Comparison of ENCODE assay signal across 9 cellular contexts in genomic region chr1:1205769-1206375, GRCh38. TPM values are rescaled to one million over a fixed set of nuclear protein-coding genes. Genes with fewer than 3 reads are reported as not detected.
DNase-seq lines count a peak whose midpoint lies in the region; ATAC-seq and TF ChIP-seq lines count a peak whose summit lies in the region.
"Had no signal": no experiment of that assay in that cellular context is flagged by ENCODE, and none has a peak within 500 bp of the region (broad histone marks: within the 10 kb centered on the region; RNA-seq: fewer than 3 reads in every experiment).

No MANE protein-coding gene starts in this region.

- H3K9me3 ChIP-seq in iPS-20b (ENCODE audit: insufficient read depth, low read depth, low read length) = no peaks in the 10 kb centered on the region
- no peaks in the 10 kb centered on the region for H3K9me3 ChIP-seq in upper lobe of left lung
- H3K9me3 ChIP-seq: adrenal gland had no signal

- no peak overlapping the region for H3K27ac ChIP-seq in iPS-20b (ENCODE audit: low read length)
- peak overlapping the region in 2 of 4 donors; percentile 16 to 39 for H3K27ac ChIP-seq in upper lobe of left lung
- H3K27ac ChIP-seq in foreskin keratinocyte = no peak overlapping the region
- H3K27ac ChIP-seq: adrenal gland had no signal

- H3K4me1 ChIP-seq in iPS-20b (ENCODE audit: insufficient read depth, low read length) (no peaks in the 10 kb centered on the region), upper lobe of left lung (peaks cover 20 to 40% (median 31%) of the 10 kb centered on the region in 4 donors), foreskin keratinocyte (no peaks in the 10 kb centered on the region)

- H3K9ac ChIP-seq in iPS-20b (ENCODE audit: low read depth, low read length) = no peak overlapping the region

- TF ChIP-seq EP300 in upper lobe of left lung (IDR thresholded peaks at IDR 0.05) = no peak

- H3K4me3 Mint-ChIP-seq in activated T-cell treated with anti-CD3 and anti-CD28 coated beads, Interleukin-2, amount 50 U/mL, for 24 hours = peak overlapping the region; percentile 80

- TF ChIP-seq POLR2A in upper lobe of left lung (IDR thresholded peaks at IDR 0.05) = no peak

- H3K27ac Mint-ChIP-seq in activated T-cell treated with anti-CD3 and anti-CD28 coated beads, Interleukin-2, amount 50 U/mL, for 24 hours = peak overlapping the region; percentile 79

- peak; percentile 22 for DNase-seq in activated naive CD4-positive, alpha-beta T cell treated with Interleukin-2 at 50 U/mL for 16 hours
- no peak for DNase-seq in activated naive CD4-positive, alpha-beta T cell treated with anti-CD3 and anti-CD28 coated beads, Interleukin-2, amount 50 U/mL, for 16 hours
- DNase-seq in activated T-cell treated with anti-CD3 and anti-CD28 coated beads, Interleukin-2, amount 50 U/mL, for 24 hours = peak; percentile 64
- DNase-seq in upper lobe of left lung = peak in 1 of 2 donors; percentile 75
- no peak for DNase-seq in foreskin keratinocyte
- no peak for DNase-seq in left lobe of liver (ENCODE audit: low spot score)
- no peak for DNase-seq in EL
- DNase-seq: adrenal gland had no signal

- H3K4me1 Mint-ChIP-seq in activated T-cell treated with anti-CD3 and anti-CD28 coated beads, Interleukin-2, amount 50 U/mL, for 24 hours (ENCODE audit: low read depth) = peaks cover 38% of the 10 kb centered on the region

- peak overlapping the region; percentile 53; the same call in 1 of the 2 replicates for H3K4me3 ChIP-seq in iPS-20b (ENCODE audit: low read length)
- peak overlapping the region in 3 of 4 donors; percentile 23 to 36 (median 35) for H3K4me3 ChIP-seq in upper lobe of left lung
- H3K4me3 ChIP-seq: adrenal gland had no signal

- 26 to 33% methylated on average over 8 to 24 of the region's 31 CpGs for WGBS in upper lobe of left lung, 2 donors

- no peaks in the 10 kb centered on the region for H3K27me3 Mint-ChIP-seq in activated T-cell treated with anti-CD3 and anti-CD28 coated beads, Interleukin-2, amount 50 U/mL, for 24 hours

- H3K9me3 Mint-ChIP-seq in activated T-cell treated with anti-CD3 and anti-CD28 coated beads, Interleukin-2, amount 50 U/mL, for 24 hours = no peaks in the 10 kb centered on the region

- H3K36me3 ChIP-seq in iPS-20b (ENCODE audit: insufficient read depth, low read depth, low read length) (no peaks in the 10 kb centered on the region), upper lobe of left lung (no peaks in the 10 kb centered on the region)
- H3K36me3 ChIP-seq: adrenal gland had no signal

- ATAC-seq in upper lobe of left lung (ENCODE audit: low FRiP score in 2 of 2) = no peak
- no peak for ATAC-seq in foreskin keratinocyte
- ATAC-seq in left lobe of liver = no peak

- H3K36me3 Mint-ChIP-seq in activated T-cell treated with anti-CD3 and anti-CD28 coated beads, Interleukin-2, amount 50 U/mL, for 24 hours (ENCODE audit: low read depth) = peaks cover 26% of the 10 kb centered on the region

- H3K27me3 ChIP-seq in iPS-20b (ENCODE audit: insufficient read depth, low read length) (peaks cover 30% of the 10 kb centered on the region), upper lobe of left lung (peaks cover 0 to 27% (median 14%) of the 10 kb centered on the region in 4 donors), foreskin keratinocyte (peaks cover 41% of the 10 kb centered on the region)

- TF ChIP-seq CTCF in upper lobe of left lung (IDR thresholded peaks at IDR 0.05) = no peak
- TF ChIP-seq CTCF in foreskin keratinocyte (conservative IDR thresholded peaks at IDR 0.05) = no peak

RNA-seq across cellular contexts. Expression of gene TNFRSF18, which starts 0.5 kb away (rescaled TPM):
- total RNA-seq in upper lobe of left lung (1 to 10 TPM in 4 of 6 donors, under 1 TPM in 1, not detected in 1; 0.89 to 3.4 (median 2.1) TPM), foreskin keratinocyte (0.65 and 0.85 TPM in 2 replicates), left lobe of liver (not detected)
- polyA plus RNA-seq in foreskin keratinocyte = 0.82 and 1.3 TPM in 2 replicates

RNA-seq across cellular contexts. Expression of gene TNFRSF4, which starts 8.1 kb away (rescaled TPM):
- total RNA-seq in upper lobe of left lung = 10 to 100 TPM in 2 of 6 donors, 1 to 10 TPM in 3, under 1 TPM in 1; 0.46 to 15.4 (median 2.4) TPM
- total RNA-seq in foreskin keratinocyte = not detected in 2 replicates
- not detected in 2 replicates for polyA plus RNA-seq in foreskin keratinocyte
- 0.38 TPM for total RNA-seq in left lobe of liver

RNA-seq across cellular contexts. Expression of gene SDF4, which starts 25.9 kb away (rescaled TPM):
- total RNA-seq in upper lobe of left lung (100 to 1,000 TPM in 5 of 6 donors, 10 to 100 TPM in 1; 79.0 to 172 (median 148) TPM), foreskin keratinocyte (81.9 and 92.3 TPM in 2 replicates), left lobe of liver (166 TPM)
- polyA plus RNA-seq in foreskin keratinocyte = 106 and 112 TPM in 2 replicates

RNA-seq across cellular contexts. Expression of gene B3GALT6, which starts 26.2 kb away (rescaled TPM):
- total RNA-seq in upper lobe of left lung = 10 to 100 TPM; 15.2 to 31.3 (median 19.9) TPM
- total RNA-seq in foreskin keratinocyte = 12.2 and 12.7 TPM in 2 replicates
- polyA plus RNA-seq in foreskin keratinocyte = 13.1 and 13.6 TPM in 2 replicates
- total RNA-seq in left lobe of liver = 9.3 TPM

RNA-seq across cellular contexts. Expression of gene TTLL10, which starts 32.2 kb away (rescaled TPM):
- total RNA-seq in upper lobe of left lung (10 to 100 TPM in 2 of 6 donors, 1 to 10 TPM in 3, under 1 TPM in 1; 0.86 to 14.5 (median 5.8) TPM), foreskin keratinocyte (not detected in 2 replicates), left lobe of liver (not detected)
- 0.02 TPM in 1 of 2 replicates, not detected in the other for polyA plus RNA-seq in foreskin keratinocyte
- total RNA-seq: adrenal gland had no signal

Comparison
In these comparisons a context has a peak if more than half of its experiments do, and no peak if none do; other contexts are left out.
1. DNase-seq: peak in activated naive CD4-positive, alpha-beta T cell treated with Interleukin-2 at 50 U/mL for 16 hours (single experiment) and activated T-cell treated with anti-CD3 and anti-CD28 coated beads, Interleukin-2, amount 50 U/mL, for 24 hours (single experiment); none in activated naive CD4-positive, alpha-beta T cell treated with anti-CD3 and anti-CD28 coated beads, Interleukin-2, amount 50 U/mL, for 16 hours (single experiment), foreskin keratinocyte (0 of 2), left lobe of liver (single experiment) and EL (single experiment).